Comparison of ENCODE assay signal across 8 cellular contexts in genomic region chr3:136070953-136071949, GRCh38.
DNase-seq lines count a peak whose midpoint lies in the region; ATAC-seq and TF ChIP-seq lines count a peak whose summit lies in the region.

No MANE protein-coding gene starts in this region.

- H3K27me3 ChIP-seq in OCI-LY1 (ENCODE audit: insufficient read depth, low read length) (no peaks in the 10 kb centered on the region), esophagus muscularis mucosa (no peaks in the 10 kb centered on the region), psoas muscle (ENCODE audit: insufficient read depth in 3 of 3, low read length in 2 of 3) (no peaks in the 10 kb centered on the region)

- DNase-seq in GM03348 (ENCODE audit: low spot score) (peak; percentile 25), esophagus muscularis mucosa (ENCODE audit: extremely low spot score) (no peak), psoas muscle (peak in 1 of 2 donors; percentile 55), NK-92 (lab: John Stamatoyannopoulos, UW; ENCODE audit: unreplicated experiment) (no peak), cerebellum (ENCODE audit: low spot score) (no peak), OCI-M2 (lab: John Stamatoyannopoulos, UW; ENCODE audit: unreplicated experiment) (no peak)
- DNase-seq in NK-92 treated with Interleukin-12 subunit alpha and Interleukin-12 subunit beta, amount 100 ng/mL, for 24 hours (lab: John Stamatoyannopoulos, UW): no peak

- H3K9me3 ChIP-seq in OCI-LY1 (ENCODE audit: low read length): no peaks in the 10 kb centered on the region
- no peaks in the 10 kb centered on the region for H3K9me3 ChIP-seq in esophagus muscularis mucosa
- H3K9me3 ChIP-seq in psoas muscle: no peaks in the 10 kb centered on the region

- no peak for TF ChIP-seq POLR2A in esophagus muscularis mucosa (IDR thresholded peaks at IDR 0.05; ENCODE audit: low read depth)

- no peaks in the 10 kb centered on the region for H3K9me2 ChIP-seq in OCI-LY1 (ENCODE audit: low read depth, low read length)

- peak; percentile 56; the same call in 1 of the 2 replicates for TF ChIP-seq CTCF in OCI-LY1 (IDR thresholded peaks at IDR 0.05; ENCODE audit: low read length)
- peak in 1 of 3 experiments; percentile 27 for TF ChIP-seq CTCF in esophagus muscularis mucosa (IDR thresholded peaks at IDR 0.05)
- TF ChIP-seq CTCF in psoas muscle (IDR thresholded peaks at IDR 0.05): peak; percentile 22

- no peak overlapping the region for H3K9ac ChIP-seq in OCI-LY1 (ENCODE audit: low read length)

- H3K4me2 ChIP-seq in OCI-LY1 (ENCODE audit: low read length): no peak overlapping the region

- intact Hi-C loops in esophagus muscularis mucosa (cut with DNase I) (no loop called here), psoas muscle (cut with DNase I) (loop anchor here in 1 of 2 donors (5.0 to 10.0 kb wide), 3 partner anchors 124 to 941 kb away; partner anchors contain the start of genes MSL2 and STAG1)

- H2AFZ ChIP-seq in OCI-LY1 (ENCODE audit: low read length): no peak overlapping the region

- H3K4me3 ChIP-seq in OCI-LY1 (ENCODE audit: low read depth, low read length, poor library complexity, severe bottlenecking) (no peak overlapping the region), esophagus muscularis mucosa (no peak overlapping the region), psoas muscle (no peak overlapping the region)

- no peaks in the 10 kb centered on the region for H3K79me2 ChIP-seq in OCI-LY1 (ENCODE audit: insufficient read depth, low read length)

- H3K27ac ChIP-seq in OCI-LY1 (ENCODE audit: low read depth, low read length, poor library complexity, severe bottlenecking): no peak overlapping the region
- H3K27ac ChIP-seq in esophagus muscularis mucosa (replicated peaks in 1 of 4): peak overlapping the region; percentile 68 to 82 (median 77)
- peak overlapping the region; percentile 88 for H3K27ac ChIP-seq in psoas muscle

- no peaks in the 10 kb centered on the region for H3K36me3 ChIP-seq in OCI-LY1 (ENCODE audit: insufficient read depth, low read length)
- peaks cover 0 to 8% (median 0%) of the 10 kb centered on the region in 4 donors for H3K36me3 ChIP-seq in esophagus muscularis mucosa
- peaks cover 0 to 7% of the 10 kb centered on the region in 2 donors for H3K36me3 ChIP-seq in psoas muscle (ENCODE audit: insufficient read depth in 1 of 2, low read depth in 1 of 2)

- no peaks in the 10 kb centered on the region for H4K20me1 ChIP-seq in OCI-LY1 (ENCODE audit: insufficient read depth, low read length)

- WGBS in esophagus muscularis mucosa: 25% methylated on average over 9 of the region's 9 CpGs
- 31 to 46% (median 32%) methylated on average over 9 of the region's 9 CpGs for WGBS in psoas muscle, 3 donors

- H3F3A ChIP-seq in OCI-LY1 (ENCODE audit: insufficient read depth, low read length): no peaks in the 10 kb centered on the region

- H3K4me1 ChIP-seq in OCI-LY1 (ENCODE audit: insufficient read depth, low read length, severe bottlenecking) (no peaks in the 10 kb centered on the region), esophagus muscularis mucosa (peaks cover 26 to 36% (median 28%) of the 10 kb centered on the region in 4 donors), psoas muscle (peaks cover 43% of the 10 kb centered on the region)

- TF ChIP-seq EP300 in esophagus muscularis mucosa (IDR thresholded peaks at IDR 0.05): no peak

- ATAC-seq in psoas muscle: peak; percentile 47 to 56 (median 52)
